Comparison of ENCODE assay signal across 32 cellular contexts in genomic region chr7:104652865-104653264, GRCh38.
"Had no signal": no experiment of that assay in that cellular context is flagged by ENCODE, and none has a peak within 500 bp of the region (broad histone marks: within the 10 kb centered on the region; RNA-seq: fewer than 3 reads in every experiment).

No MANE protein-coding gene starts in this region.

- ATAC-seq: activated naive CD4-positive, alpha-beta T cell treated with anti-CD3 and anti-CD28 coated beads, Interleukin-2, amount 50 U/mL, for 72 hours; activated naive CD8-positive, alpha-beta T cell treated with anti-CD3 and anti-CD28 coated beads, Interleukin-2, amount 50 U/mL, for 24 hours; activated T-cell treated with anti-CD3 and anti-CD28 coated beads, Interleukin-2, amount 50 U/mL, for 4 hours; activated T-cell treated with anti-CD3 and anti-CD28 coated beads, Interleukin-2, amount 50 U/mL, for 72 hours; activated T-helper 17 cell treated with anti-CD3 and anti-CD28 coated beads, Interleukin-2, amount 50 U/mL, for 72 hours; body of pancreas had no signal

- H3K4me3 ChIP-seq: adrenal gland, ascending aorta, body of pancreas, breast epithelium, cardiac muscle cell had no signal

- H3K27ac ChIP-seq: adrenal gland, ascending aorta, body of pancreas, brain microvascular endothelial cell, breast epithelium, cardiac muscle cell had no signal

- DNase-seq: activated effector memory CD4-positive, alpha-beta T cell treated with anti-CD3 and anti-CD28 coated beads, Interleukin-2, amount 50 U/mL, for 16 hours; activated effector memory CD4-positive, alpha-beta T cell treated with Interleukin-2 at 50 U/mL for 16 hours; activated gamma-delta T cell; activated gamma-delta T cell treated with Interleukin-2 at 50 U/mL for 16 hours; activated naive CD4-positive, alpha-beta T cell; activated naive CD4-positive, alpha-beta T cell treated with anti-CD3 and anti-CD28 coated beads for 36 hours; activated naive CD4-positive, alpha-beta T cell treated with anti-CD3 and anti-CD28 coated beads, Interleukin-2, amount 10 ng/mL, durations not matched to agents 7 days and 5 days; activated naive CD4-positive, alpha-beta T cell treated with anti-CD3 and anti-CD28 coated beads, Interleukin-2, amount 50 U/mL, for 16 hours; activated naive CD4-positive, alpha-beta T cell treated with Interleukin-2 at 50 U/mL for 16 hours; activated naive CD8-positive, alpha-beta T cell treated with anti-CD3 and anti-CD28 coated beads for 36 hours; activated naive CD8-positive, alpha-beta T cell treated with anti-CD3 and anti-CD28 coated beads, Interleukin-2, amount 10 ng/mL, durations not matched to agents 7 days and 5 days; activated naive CD8-positive, alpha-beta T cell treated with anti-CD3 and anti-CD28 coated beads, Interleukin-2, amount 50 U/mL, for 24 hours; activated T-cell treated with anti-CD3 and anti-CD28 coated beads for 4 hours; activated T-cell treated with anti-CD3 and anti-CD28 coated beads, Interleukin-2, amount 50 U/mL, for 1 hour; activated T-cell treated with anti-CD3 and anti-CD28 coated beads, Interleukin-2, amount 50 U/mL, for 24 hours; activated T-cell treated with anti-CD3 and anti-CD28 coated beads, Interleukin-2, amount 50 U/mL, for 4 hours; activated T-cell treated with anti-CD3 and anti-CD28 coated beads, Interleukin-2, amount 50 U/mL, for 72 hours; adrenal gland; amniotic stem cell; anterior cingulate cortex; aorta; brain microvascular endothelial cell; caudate nucleus; central memory CD4-positive, alpha-beta T cell; cerebellar nuclear complex had no signal

- H3K9me3 ChIP-seq: adrenal gland, ascending aorta, body of pancreas, breast epithelium had no signal

- H3K36me3 ChIP-seq: adrenal gland, ascending aorta, brain microvascular endothelial cell, breast epithelium, cardiac muscle cell had no signal

- H3K4me1 ChIP-seq: adrenal gland, ascending aorta, breast epithelium had no signal

- H3K27me3 ChIP-seq: adrenal gland, ascending aorta, body of pancreas, brain microvascular endothelial cell, cardiac muscle cell had no signal

- FAIRE-seq: astrocyte had no signal
